ENCODE assay signal across 1 cellular context in genomic region chr1:21652101-21652936, GRCh38.
TF ChIP-seq lines count a peak whose summit lies in the region.

No MANE protein-coding gene starts in this region.

TF ChIP-seq in K562, 482 proteins besides CTCF, POLR2A, EP300 and RAD21 (continued from another document):
- TF ChIP-seq TOE1 (IDR thresholded peaks at IDR 0.05; ENCODE audit: borderline replicate concordance), result no peak
- TF ChIP-seq TOE1 (CRISPR knock-in tag; IDR thresholded peaks at IDR 0.05; ENCODE audit: borderline replicate concordance, low read depth), result no peak
TF ChIP-seq in K562: peak in this region for 11.
